Comparison of ENCODE assay signal across 8 cellular contexts in genomic region chr20:50415516-50416268, GRCh38.
DNase-seq lines count a peak whose midpoint lies in the region; ATAC-seq and TF ChIP-seq lines count a peak whose summit lies in the region.

No MANE protein-coding gene starts in this region.

- H3K4me1 ChIP-seq in adrenal gland (replicated peaks in 1 of 2) (peaks cover 26 to 41% of the 10 kb centered on the region in 2 donors), psoas muscle (peaks cover 47% of the 10 kb centered on the region)

- H3K9me3 ChIP-seq in adrenal gland (replicated peaks in 1 of 3) (no peaks in the 10 kb centered on the region), psoas muscle (no peaks in the 10 kb centered on the region)

- DNase-seq in EH (ENCODE audit: low read depth), result peak; percentile 96
- DNase-seq in adrenal gland, result peak; percentile 100
- DNase-seq in left cardiac atrium, result peak; percentile 100
- DNase-seq in psoas muscle, result peak; percentile 100
- no peak for DNase-seq in stimulated activated CD4-positive, alpha-beta T cell treated with anti-CD3 and anti-CD28 coated beads, Interleukin-4, amount 100 ng/mL, for 24 hours
- no peak for DNase-seq in effector CD4-positive, alpha-beta T cell
- DNase-seq in activated CD4-positive, CD25-positive, alpha-beta regulatory T cell (lab: John Stamatoyannopoulos, UW), result no peak
- DNase-seq in stimulated activated naive CD4-positive, alpha-beta T cell treated with Interleukin-2 at 50 U/mL for 16 hours (lab: John Stamatoyannopoulos, UW), result no peak

- ATAC-seq in left cardiac atrium (peak; percentile 96 to 98), psoas muscle (peak; percentile 85 to 93 (median 90))

- H3K4me3 ChIP-seq in adrenal gland (no peak overlapping the region), psoas muscle (peak overlapping the region; percentile 28)

- H3K36me3 ChIP-seq in adrenal gland (replicated peaks in 1 of 2) (no peaks in the 10 kb centered on the region), psoas muscle (ENCODE audit: insufficient read depth in 1 of 2, low read depth in 1 of 2) (no peaks in the 10 kb centered on the region)

- H3K27ac ChIP-seq in adrenal gland (peak overlapping the region; percentile 96 to 99 (median 98)), psoas muscle (peak overlapping the region; percentile 98)

- peak; percentile 74 to 92 for TF ChIP-seq POLR2A in adrenal gland (IDR thresholded peaks at IDR 0.05)

- H3K27me3 ChIP-seq in adrenal gland, result no peaks in the 10 kb centered on the region
- H3K27me3 ChIP-seq in psoas muscle (ENCODE audit: insufficient read depth in 3 of 3, low read length in 2 of 3), result no peaks in the 10 kb centered on the region

- TF ChIP-seq CTCF in adrenal gland (IDR thresholded peaks at IDR 0.05) (peak in 1 of 6 experiments; percentile 32), psoas muscle (IDR thresholded peaks at IDR 0.05) (no peak)

- intact Hi-C loops in adrenal gland (cut with DNase I), result no loop called here
- intact Hi-C loops in left cardiac atrium (cut with DNase I), result loop anchor here in 1 of 2 donors (5.0 kb wide), 1 partner anchor 42 kb away; no protein-coding TSS in a partner anchor
- intact Hi-C loops in psoas muscle (cut with DNase I), result loop anchor here in 1 of 2 donors (2.0 kb wide), 1 partner anchor 17 kb away; no protein-coding TSS in a partner anchor

- 14 to 34% (median 17%) methylated on average over 14 to 25 of the region's 25 CpGs for whole genome bisulfite sequencing in adrenal gland, 4 donors
- WGBS in psoas muscle, 3 donors, result 4 to 9% (median 9%) methylated on average over 24 to 25 of the region's 25 CpGs

Comparison
In these comparisons a context has a peak if more than half of its experiments do, and no peak if none do; other contexts are left out.
1. DNase-seq: peak in EH (single experiment), adrenal gland (7 of 7), left cardiac atrium (single experiment) and psoas muscle (2 of 2); none in stimulated activated CD4-positive, alpha-beta T cell treated with anti-CD3 and anti-CD28 coated beads, Interleukin-4, amount 100 ng/mL, for 24 hours (single experiment), effector CD4-positive, alpha-beta T cell (single experiment), activated CD4-positive, CD25-positive, alpha-beta regulatory T cell (0 of 4) and stimulated activated naive CD4-positive, alpha-beta T cell treated with Interleukin-2 at 50 U/mL for 16 hours (single experiment).